In the genomic region with DNA sequence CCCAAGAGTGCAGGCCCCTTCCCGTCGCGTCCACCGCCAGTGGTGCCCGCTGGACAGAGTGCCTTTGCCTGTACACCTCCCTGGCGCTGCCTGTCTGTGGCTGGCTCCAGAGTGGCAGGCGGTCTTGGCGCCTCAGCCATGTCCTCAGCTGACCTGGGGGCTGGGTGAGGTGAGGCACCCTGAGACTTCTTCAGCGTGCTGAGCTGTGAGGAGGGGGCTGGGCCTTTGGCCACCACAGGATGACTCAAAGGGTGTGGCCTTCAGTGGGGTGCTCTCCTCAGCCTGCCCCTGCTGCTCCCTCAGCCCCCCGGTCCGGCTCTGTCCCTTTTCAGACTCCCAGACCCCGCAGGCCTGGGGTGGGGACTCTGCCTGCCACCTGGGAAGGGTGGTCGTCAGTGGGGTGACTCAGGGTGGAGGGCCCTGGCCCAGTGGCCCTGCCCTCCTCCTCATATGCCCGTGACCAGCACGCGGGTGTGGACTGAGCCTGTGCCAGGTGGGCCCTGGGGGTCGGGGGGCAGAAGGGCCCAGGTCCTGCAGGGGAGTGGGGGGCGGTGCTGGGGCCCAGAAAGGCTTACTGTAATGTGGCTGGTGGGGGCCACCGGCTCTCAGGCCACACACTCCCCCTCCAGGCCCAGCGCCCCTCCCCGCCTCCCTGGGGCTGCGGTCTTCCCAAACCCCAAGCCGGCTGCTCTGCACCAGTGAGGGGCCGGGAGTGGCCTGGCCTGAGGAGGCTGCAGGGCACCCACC, we compare ENCODE assay signal across 1 cellular context.
TF ChIP-seq lines count a peak whose summit lies in the region.

No MANE protein-coding gene starts in this region.

TF ChIP-seq in HepG2, 621 proteins besides CTCF, POLR2A, EP300 and RAD21 (continued from another document):
- TF ChIP-seq KIAA2018 (CRISPR knock-in tag; IDR thresholded peaks at IDR 0.05; ENCODE audit: borderline replicate concordance) (no peak), SOX5 (CRISPR knock-in tag; IDR thresholded peaks at IDR 0.05; ENCODE audit: borderline replicate concordance) (peak; percentile 22; the same call in 1 of the 2 replicates), ATF1 (CRISPR knock-in tag; IDR thresholded peaks at IDR 0.05) (no peak), IRF1 (CRISPR knock-in tag; IDR thresholded peaks at IDR 0.05; ENCODE audit: low read depth) (no peak), SP1 (IDR thresholded peaks at IDR 0.05) (no peak), SP1 (CRISPR knock-in tag; IDR thresholded peaks at IDR 0.05) (0 out of 2 replicates have a peak, but pooled peaks have one; percentile 22), NFYC (CRISPR knock-in tag; IDR thresholded peaks at IDR 0.05) (no peak), SKI (IDR thresholded peaks at IDR 0.05; ENCODE audit: partially characterized antibody) (peak; percentile 31), PCBP2 (optimal IDR thresholded peaks at IDR 0.05; ENCODE audit: low read depth, low read length, poor library complexity, severe bottlenecking) (no peak), SRSF1 (optimal IDR thresholded peaks at IDR 0.05; ENCODE audit: low read depth, low read length) (peak; percentile 14), BRCA1 (CRISPR knock-in tag; IDR thresholded peaks at IDR 0.05) (no peak), MED1 (CRISPR knock-in tag; IDR thresholded peaks at IDR 0.05) (peak; percentile 43; the same call in 1 of the 2 replicates), ZNF691 (CRISPR knock-in tag; IDR thresholded peaks at IDR 0.05; ENCODE audit: borderline replicate concordance, low read depth) (no peak), MBD4 (IDR thresholded peaks at IDR 0.05; ENCODE audit: borderline replicate concordance, low read length) (no peak), SATB2 (CRISPR knock-in tag; IDR thresholded peaks at IDR 0.05) (no peak), HNRNPL (IDR thresholded peaks at IDR 0.05; ENCODE audit: low read depth, low read length) (peak; percentile 76; the same call in 1 of the 2 replicates), BCL6 (CRISPR knock-in tag; IDR thresholded peaks at IDR 0.05) (0 out of 2 replicates have a peak, but pooled peaks have one; percentile 23), NCOA2 (CRISPR knock-in tag; IDR thresholded peaks at IDR 0.05) (0 out of 2 replicates have a peak, but pooled peaks have one; percentile 37), SPEN (CRISPR knock-in tag; IDR thresholded peaks at IDR 0.05; ENCODE audit: low read depth) (peak; percentile 3; the same call in 1 of the 2 replicates), ZNF772 (CRISPR knock-in tag; IDR thresholded peaks at IDR 0.05) (no peak), ZNF224 (CRISPR knock-in tag; IDR thresholded peaks at IDR 0.05) (no peak), ZBTB7B (CRISPR knock-in tag; IDR thresholded peaks at IDR 0.05) (0 out of 2 replicates have a peak, but pooled peaks have one; percentile 49), ESRRA (CRISPR knock-in tag; IDR thresholded peaks at IDR 0.05; ENCODE audit: low read depth) (no peak)
- TF ChIP-seq, protein P1, sequence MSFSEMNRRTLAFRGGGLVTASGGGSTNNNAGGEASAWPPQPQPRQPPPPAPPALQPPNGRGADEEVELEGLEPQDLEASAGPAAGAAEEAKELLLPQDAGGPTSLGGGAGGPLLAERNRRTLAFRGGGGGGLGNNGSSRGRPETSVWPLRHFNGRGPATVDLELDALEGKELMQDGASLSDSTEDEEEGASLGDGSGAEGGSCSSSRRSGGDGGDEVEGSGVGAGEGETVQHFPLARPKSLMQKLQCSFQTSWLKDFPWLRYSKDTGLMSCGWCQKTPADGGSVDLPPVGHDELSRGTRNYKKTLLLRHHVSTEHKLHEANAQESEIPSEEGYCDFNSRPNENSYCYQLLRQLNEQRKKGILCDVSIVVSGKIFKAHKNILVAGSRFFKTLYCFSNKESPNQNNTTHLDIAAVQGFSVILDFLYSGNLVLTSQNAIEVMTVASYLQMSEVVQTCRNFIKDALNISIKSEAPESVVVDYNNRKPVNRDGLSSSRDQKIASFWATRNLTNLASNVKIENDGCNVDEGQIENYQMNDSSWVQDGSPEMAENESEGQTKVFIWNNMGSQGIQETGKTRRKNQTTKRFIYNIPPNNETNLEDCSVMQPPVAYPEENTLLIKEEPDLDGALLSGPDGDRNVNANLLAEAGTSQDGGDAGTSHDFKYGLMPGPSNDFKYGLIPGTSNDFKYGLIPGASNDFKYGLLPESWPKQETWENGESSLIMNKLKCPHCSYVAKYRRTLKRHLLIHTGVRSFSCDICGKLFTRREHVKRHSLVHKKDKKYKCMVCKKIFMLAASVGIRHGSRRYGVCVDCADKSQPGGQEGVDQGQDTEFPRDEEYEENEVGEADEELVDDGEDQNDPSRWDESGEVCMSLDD (CRISPR knock-in tag; IDR thresholded peaks at IDR 0.05; ENCODE audit: borderline replicate concordance), result peak; percentile 67; the same call in 1 of the 2 replicates
- TF ChIP-seq, protein P2, sequence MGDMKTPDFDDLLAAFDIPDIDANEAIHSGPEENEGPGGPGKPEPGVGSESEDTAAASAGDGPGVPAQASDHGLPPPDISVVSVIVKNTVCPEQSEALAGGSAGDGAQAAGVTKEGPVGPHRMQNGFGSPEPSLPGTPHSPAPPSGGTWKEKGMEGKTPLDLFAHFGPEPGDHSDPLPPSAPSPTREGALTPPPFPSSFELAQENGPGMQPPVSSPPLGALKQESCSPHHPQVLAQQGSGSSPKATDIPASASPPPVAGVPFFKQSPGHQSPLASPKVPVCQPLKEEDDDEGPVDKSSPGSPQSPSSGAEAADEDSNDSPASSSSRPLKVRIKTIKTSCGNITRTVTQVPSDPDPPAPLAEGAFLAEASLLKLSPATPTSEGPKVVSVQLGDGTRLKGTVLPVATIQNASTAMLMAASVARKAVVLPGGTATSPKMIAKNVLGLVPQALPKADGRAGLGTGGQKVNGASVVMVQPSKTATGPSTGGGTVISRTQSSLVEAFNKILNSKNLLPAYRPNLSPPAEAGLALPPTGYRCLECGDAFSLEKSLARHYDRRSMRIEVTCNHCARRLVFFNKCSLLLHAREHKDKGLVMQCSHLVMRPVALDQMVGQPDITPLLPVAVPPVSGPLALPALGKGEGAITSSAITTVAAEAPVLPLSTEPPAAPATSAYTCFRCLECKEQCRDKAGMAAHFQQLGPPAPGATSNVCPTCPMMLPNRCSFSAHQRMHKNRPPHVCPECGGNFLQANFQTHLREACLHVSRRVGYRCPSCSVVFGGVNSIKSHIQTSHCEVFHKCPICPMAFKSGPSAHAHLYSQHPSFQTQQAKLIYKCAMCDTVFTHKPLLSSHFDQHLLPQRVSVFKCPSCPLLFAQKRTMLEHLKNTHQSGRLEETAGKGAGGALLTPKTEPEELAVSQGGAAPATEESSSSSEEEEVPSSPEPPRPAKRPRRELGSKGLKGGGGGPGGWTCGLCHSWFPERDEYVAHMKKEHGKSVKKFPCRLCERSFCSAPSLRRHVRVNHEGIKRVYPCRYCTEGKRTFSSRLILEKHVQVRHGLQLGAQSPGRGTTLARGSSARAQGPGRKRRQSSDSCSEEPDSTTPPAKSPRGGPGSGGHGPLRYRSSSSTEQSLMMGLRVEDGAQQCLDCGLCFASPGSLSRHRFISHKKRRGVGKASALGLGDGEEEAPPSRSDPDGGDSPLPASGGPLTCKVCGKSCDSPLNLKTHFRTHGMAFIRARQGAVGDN (CRISPR knock-in tag; IDR thresholded peaks at IDR 0.05), result 0 out of 2 replicates have a peak, but pooled peaks have one; percentile 6
- TF ChIP-seq, protein P3, sequence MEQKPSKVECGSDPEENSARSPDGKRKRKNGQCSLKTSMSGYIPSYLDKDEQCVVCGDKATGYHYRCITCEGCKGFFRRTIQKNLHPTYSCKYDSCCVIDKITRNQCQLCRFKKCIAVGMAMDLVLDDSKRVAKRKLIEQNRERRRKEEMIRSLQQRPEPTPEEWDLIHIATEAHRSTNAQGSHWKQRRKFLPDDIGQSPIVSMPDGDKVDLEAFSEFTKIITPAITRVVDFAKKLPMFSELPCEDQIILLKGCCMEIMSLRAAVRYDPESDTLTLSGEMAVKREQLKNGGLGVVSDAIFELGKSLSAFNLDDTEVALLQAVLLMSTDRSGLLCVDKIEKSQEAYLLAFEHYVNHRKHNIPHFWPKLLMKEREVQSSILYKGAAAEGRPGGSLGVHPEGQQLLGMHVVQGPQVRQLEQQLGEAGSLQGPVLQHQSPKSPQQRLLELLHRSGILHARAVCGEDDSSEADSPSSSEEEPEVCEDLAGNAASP (CRISPR knock-in tag; IDR thresholded peaks at IDR 0.05; ENCODE audit: borderline replicate concordance), result peak; percentile 98
